In the genomic region with DNA sequence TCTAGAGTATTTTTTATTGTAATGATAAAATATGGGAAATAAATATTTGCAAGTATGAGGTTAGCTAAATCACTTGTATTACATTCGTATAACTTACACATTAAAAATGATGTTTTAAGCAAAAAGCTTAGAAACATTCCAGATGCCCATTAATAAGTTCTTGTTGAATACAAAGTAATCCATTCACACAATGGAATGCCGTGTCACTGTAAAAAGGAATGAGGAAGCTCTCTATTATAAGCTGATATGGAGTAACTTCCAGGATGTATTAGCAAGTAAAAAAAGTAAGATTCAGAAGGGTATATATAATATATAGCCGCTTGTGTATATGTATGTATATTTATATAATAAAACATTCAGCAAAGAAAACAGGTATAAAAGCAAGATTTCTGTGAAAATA, we compare ENCODE assay signal across 28 cellular contexts.
"Had no signal": no experiment of that assay in that cellular context is flagged by ENCODE, and none has a peak within 500 bp of the region (broad histone marks: within the 10 kb centered on the region; RNA-seq: fewer than 3 reads in every experiment).

No MANE protein-coding gene starts in this region.

- ATAC-seq: activated CD4-positive, CD25-positive, alpha-beta regulatory T cell treated with anti-CD3 and anti-CD28 coated beads, Interleukin-2, amount 50 U/mL, for 24 hours; gastrocnemius medialis; left cardiac atrium; naive thymus-derived CD4-positive, alpha-beta T cell; upper lobe of right lung had no signal

- H3K27ac ChIP-seq: gastrocnemius medialis, hepatocyte, ovary, right atrium auricular region, spleen, suprapubic skin, tibial artery, upper lobe of right lung, VCaP had no signal

- H3K4me1 ChIP-seq: gastrocnemius medialis, right atrium auricular region, spleen, suprapubic skin, tibial artery, upper lobe of right lung had no signal

- H3K4me3 ChIP-seq: gastrocnemius medialis, hepatocyte, ovary, right atrium auricular region, spleen, suprapubic skin, tibial artery, upper lobe of right lung had no signal

- H3K27me3 ChIP-seq: gastrocnemius medialis, hepatocyte, ovary, right atrium auricular region, spleen, suprapubic skin, tibial artery, upper lobe of right lung had no signal

- H3K36me3 ChIP-seq: gastrocnemius medialis, ovary, right atrium auricular region, spleen, suprapubic skin, tibial artery, upper lobe of right lung had no signal

- H3K79me2 ChIP-seq: hepatocyte had no signal

- FAIRE-seq: astrocyte had no signal

- DNase-seq: activated CD4-positive, alpha-beta T cell treated with anti-CD3 and anti-CD28 coated beads for 48 hours; activated CD4-positive, alpha-beta T cell treated with anti-CD3 and anti-CD28 coated beads, Interleukin-2, amount 50 U/mL, for 48 hours; activated CD8-positive, alpha-beta memory T cell treated with anti-CD3 and anti-CD28 coated beads, Interleukin-2, amount 50 U/mL, for 4 hours; activated gamma-delta T cell; activated naive CD4-positive, alpha-beta T cell treated with anti-CD3 and anti-CD28 coated beads, Interleukin-2, amount 10 ng/mL, durations not matched to agents 7 days and 5 days; activated naive CD8-positive, alpha-beta T cell treated with anti-CD3 and anti-CD28 coated beads, Interleukin-2, amount 10 ng/mL, durations not matched to agents 7 days and 5 days; activated T-cell treated with anti-CD3 and anti-CD28 coated beads, Interleukin-2, amount 50 U/mL, for 24 hours; amniotic stem cell; central memory CD4-positive, alpha-beta T cell; effector CD4-positive, alpha-beta T cell; gastrocnemius medialis; islet precursor cell; left cardiac atrium; mammary epithelial cell; midbrain; naive thymus-derived CD4-positive, alpha-beta T cell; ovary; spleen; stimulated activated naive CD4-positive, alpha-beta T cell; T-helper 2 cell; tibial artery; upper lobe of right lung had no signal

- H3K4me2 ChIP-seq: hepatocyte had no signal
